18 cellular contexts compared by ENCODE assay signal in the genomic region with DNA sequence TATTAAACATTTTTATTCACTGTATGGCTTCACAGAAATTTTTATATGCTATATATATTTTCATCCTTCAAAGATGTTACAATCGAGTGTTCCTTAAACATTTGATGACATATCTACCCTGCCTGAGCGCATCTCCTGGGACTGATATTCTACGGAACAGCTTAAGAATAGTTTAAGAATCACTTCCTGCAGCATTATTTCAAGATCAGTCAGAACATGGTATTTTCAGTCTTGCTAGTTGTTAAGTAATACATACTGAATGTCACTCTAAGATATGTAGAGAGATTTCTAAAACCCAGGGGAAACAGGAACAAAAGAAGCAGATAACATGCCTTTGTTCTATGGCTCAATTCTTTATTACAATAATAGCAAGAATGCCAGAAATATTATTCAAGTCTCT. TPM values are rescaled to one million over a fixed set of nuclear protein-coding genes. Genes with fewer than 3 reads are reported as not detected.
DNase-seq lines count a peak whose midpoint lies in the region; ATAC-seq, FAIRE-seq and TF ChIP-seq lines count a peak whose summit lies in the region.
"Had no signal": no experiment of that assay in that cellular context is flagged by ENCODE, and none has a peak within 500 bp of the region (broad histone marks: within the 10 kb centered on the region; RNA-seq: fewer than 3 reads in every experiment).

No MANE protein-coding gene starts in this region.

- DNase-seq in heart right ventricle (no peak), Right ventricle myocardium inferior (ENCODE audit: missing footprints) (no peak), bronchial epithelial cell (ENCODE audit: low read depth) (peak; percentile 41), keratinocyte (ENCODE audit: low read depth, low spot score) (no peak), tibial nerve (ENCODE audit: low spot score in 2 of 2) (no peak), GDM1 (lab: John Stamatoyannopoulos, UW) (no peak), pancreas (no peak)
- DNase-seq: CD4-positive, alpha-beta memory T cell; DMS79 treated with DMSO at 0.1 percent for 48 hours; effector CD8-positive, alpha-beta T cell; MM.1S; NCI-H187 treated with DMSO at 0.1 percent for 48 hours; NCI-H526 treated with DMSO at 0.1 percent for 48 hours; nephron progenitor cell; upper lobe of right lung had no signal

- TF ChIP-seq CTCF in heart right ventricle (IDR thresholded peaks at IDR 0.05) (no peak), bronchial epithelial cell (IDR thresholded peaks at IDR 0.05; ENCODE audit: insufficient read depth, low read length, severe bottlenecking) (no peak), keratinocyte (optimal IDR thresholded peaks at IDR 0.05 in 1 of 3, IDR thresholded peaks at IDR 0.05 in 1 of 3, conservative IDR thresholded peaks at IDR 0.05 in 1 of 3; ENCODE audit: extremely low read depth in 1 of 3, insufficient read depth in 2 of 3, low read length in 3 of 3) (no peak), tibial nerve (IDR thresholded peaks at IDR 0.05) (no peak), pancreas (IDR thresholded peaks at IDR 0.05) (no peak)

- H4K20me1 ChIP-seq in keratinocyte (ENCODE audit: control insufficient read depth, extremely low read depth, insufficient read depth, low read length): no peaks in the 10 kb centered on the region

- H3K27me3 ChIP-seq in heart right ventricle (no peaks in the 10 kb centered on the region), bronchial epithelial cell (ENCODE audit: control insufficient read depth, insufficient read depth, low read length) (no peaks in the 10 kb centered on the region), keratinocyte (ENCODE audit: control insufficient read depth, extremely low read depth, insufficient read depth, low read length) (no peaks in the 10 kb centered on the region), tibial nerve (no peaks in the 10 kb centered on the region), pancreas (peaks cover 0 to 6% (median 0%) of the 10 kb centered on the region in 4 donors)
- H3K27me3 ChIP-seq: upper lobe of right lung had no signal

- H3K79me2 ChIP-seq in keratinocyte (ENCODE audit: control insufficient read depth, insufficient read depth, low read length): peaks cover 71% of the 10 kb centered on the region

- ATAC-seq in heart right ventricle (no peak), Right ventricle myocardium inferior (no peak), pancreas (no peak), HG03108 (IDR thresholded peaks at IDR 0.05; ENCODE audit: unreplicated experiment) (no peak)
- ATAC-seq: sciatic nerve; stimulated activated effector memory CD8-positive, alpha-beta T cell treated with anti-CD3 and anti-CD28 coated beads, Interleukin-12 subunit alpha, Interleukin-12 subunit beta, amount 100 ng/mL, for 72 hours; upper lobe of right lung had no signal

- no peak overlapping the region for H3K4me3 ChIP-seq in heart right ventricle
- H3K4me3 ChIP-seq in bronchial epithelial cell (ENCODE audit: low read depth, low read length): no peak overlapping the region
- H3K4me3 ChIP-seq in keratinocyte (ENCODE audit: control insufficient read depth in 2 of 3, extremely low read depth in 1 of 3, insufficient read depth in 2 of 3, low read depth in 1 of 3, low read length in 3 of 3): no peak overlapping the region
- H3K4me3 ChIP-seq in tibial nerve: no peak overlapping the region
- no peak overlapping the region for H3K4me3 ChIP-seq in pancreas
- H3K4me3 ChIP-seq: upper lobe of right lung had no signal

- 49 to 57% methylated on average over 3 of the region's 3 CpGs for WGBS in heart right ventricle, 2 donors
- WGBS in tibial nerve, 2 donors: 85 to 86% methylated on average over 3 of the region's 3 CpGs
- 58 to 75% methylated on average over 3 of the region's 3 CpGs for WGBS in pancreas, 2 donors

- dilution Hi-C loops in keratinocyte (cut with MboI; ENCODE audit: extremely low pct_ligation_motif_present, low sequenced_read_pairs): no loop called here

- H3K36me3 ChIP-seq in heart right ventricle (no peaks in the 10 kb centered on the region), bronchial epithelial cell (ENCODE audit: control insufficient read depth, insufficient read depth, low read length) (no peaks in the 10 kb centered on the region), keratinocyte (ENCODE audit: control insufficient read depth in 2 of 2, extremely low read depth in 1 of 2, insufficient read depth in 2 of 2, low read length in 2 of 2) (peaks cover 0 to 3% of the 10 kb centered on the region in 2 experiments), tibial nerve (no peaks in the 10 kb centered on the region), pancreas (no peaks in the 10 kb centered on the region)
- H3K36me3 ChIP-seq: upper lobe of right lung had no signal

- H2AFZ ChIP-seq in keratinocyte (ENCODE audit: control insufficient read depth, low read length): no peak overlapping the region

- H3K27ac ChIP-seq in heart right ventricle: peak overlapping the region in 6 of 10 donors; percentile 44 to 74 (median 64)
- peak overlapping the region; percentile 50 for H3K27ac ChIP-seq in keratinocyte (ENCODE audit: control insufficient read depth, insufficient read depth, low read length)
- peak overlapping the region in 3 of 4 donors; percentile 42 to 96 (median 94) for H3K27ac ChIP-seq in tibial nerve
- H3K27ac ChIP-seq in pancreas: no peak overlapping the region
- H3K27ac ChIP-seq: upper lobe of right lung had no signal

- H3K9me3 ChIP-seq in heart right ventricle (no peaks in the 10 kb centered on the region), keratinocyte (ENCODE audit: control insufficient read depth, low read depth, low read length) (no peaks in the 10 kb centered on the region), tibial nerve (no peaks in the 10 kb centered on the region), pancreas (no peaks in the 10 kb centered on the region)
- H3K9me3 ChIP-seq: upper lobe of right lung had no signal

- no peak for TF ChIP-seq EP300 in tibial nerve (IDR thresholded peaks at IDR 0.05)

- H3K9me1 ChIP-seq in keratinocyte (ENCODE audit: control insufficient read depth, extremely low read depth, insufficient read depth, low read length): peaks cover 2% of the 10 kb centered on the region

- H3K4me2 ChIP-seq in keratinocyte (ENCODE audit: control insufficient read depth, extremely low read depth, insufficient read depth, low read depth, low read length): peak overlapping the region; percentile 85

- intact Hi-C loops in heart right ventricle (cut with DNase I) (loop anchor here in 2 of 10 donors (5.0 to 10.0 kb wide), 2 partner anchors 40 to 108 kb away; no protein-coding TSS in a partner anchor), Right ventricle myocardium inferior (cut with DNase I) (loop anchor here (5.0 kb wide), 1 partner anchor 40 kb away; no protein-coding TSS in a partner anchor), pancreas (cut with DNase I) (no loop called here)

- no peak for FAIRE-seq in bronchial epithelial cell (lab: Jason Lieb, UNC)
- FAIRE-seq in keratinocyte (lab: Jason Lieb, UNC): no peak
- no peak for FAIRE-seq in pancreas (lab: Jason Lieb, UNC)

- TF ChIP-seq POLR2A in tibial nerve (IDR thresholded peaks at IDR 0.05): no peak

- H3K4me1 ChIP-seq in heart right ventricle: peaks cover 0 to 42% (median 15%) of the 10 kb centered on the region in 9 donors
- H3K4me1 ChIP-seq in keratinocyte (ENCODE audit: control insufficient read depth, extremely low read depth, insufficient read depth, low read length): peaks cover 41% of the 10 kb centered on the region
- H3K4me1 ChIP-seq in tibial nerve: peaks cover 0 to 51% (median 10%) of the 10 kb centered on the region in 4 donors
- H3K4me1 ChIP-seq in pancreas: no peaks in the 10 kb centered on the region

- H3K9ac ChIP-seq in keratinocyte (ENCODE audit: control insufficient read depth, extremely low read depth, insufficient read depth, low read length): no peak overlapping the region

RNA-seq across cellular contexts. Expression of a gene that starts 8.7 kb away (rescaled TPM):
- 10 to 100 TPM in 9 of 10 donors, 1 to 10 TPM in 1; 7.5 to 32.2 (median 15.1) TPM for total RNA-seq in heart right ventricle
- polyA plus RNA-seq in heart right ventricle: 1 to 10 TPM; 7.9 to 8.3 TPM
- 14.1 TPM for total RNA-seq in Right ventricle myocardium inferior
- total RNA-seq in bronchial epithelial cell: 2.7 and 3.9 TPM in 2 replicates
- 98.8 to 180 TPM (median 102 TPM) in 3 replicates for polyA plus RNA-seq in keratinocyte
- 12.5 TPM for polyA plus RNA-seq in keratinocyte (2011; ENCODE audit: low read depth)
- polyA plus RNA-seq in keratinocyte (2011; cell fraction: cytosol; rRNA removed): 27.9 and 31.0 TPM in 2 replicates
- polyA plus RNA-seq in keratinocyte (2011; cell fraction: nucleus; rRNA removed): 202 and 239 TPM in 2 replicates
- polyA plus RNA-seq in keratinocyte (2012; ENCODE audit: low replicate concordance): 18.4 and 115 TPM in 2 replicates
- 199 to 251 TPM (median 214 TPM) in 3 replicates for polyA minus RNA-seq in keratinocyte
- 59.1 TPM for polyA minus RNA-seq in keratinocyte (2011; cell fraction: cytosol; rRNA and poly(A)+ RNA removed)
- 197 and 453 TPM in 2 replicates for polyA minus RNA-seq in keratinocyte (2011; cell fraction: nucleus; rRNA and poly(A)+ RNA removed)
- 100 to 1,000 TPM; 144 to 217 (median 177) TPM for total RNA-seq in tibial nerve
- total RNA-seq in pancreas: 10 to 100 TPM in 1 of 6 donors, 1 to 10 TPM in 1, under 1 TPM in 4; 0.24 to 10.1 (median 0.59) TPM
- polyA plus RNA-seq in pancreas: under 1 TPM; 0.35 to 0.87 TPM
- total RNA-seq: CD4-positive, alpha-beta memory T cell had no signal
- polyA plus RNA-seq: CD4-positive, alpha-beta memory T cell had no signal

Comparison
In these comparisons a context has a peak if more than half of its experiments do, and no peak if none do; other contexts are left out.
1. H3K27ac ChIP-seq: peak in heart right ventricle (6 of 10), keratinocyte (single experiment) and tibial nerve (3 of 4); none in pancreas (0 of 4).